8 cellular contexts compared by ENCODE assay signal in the genomic region with DNA sequence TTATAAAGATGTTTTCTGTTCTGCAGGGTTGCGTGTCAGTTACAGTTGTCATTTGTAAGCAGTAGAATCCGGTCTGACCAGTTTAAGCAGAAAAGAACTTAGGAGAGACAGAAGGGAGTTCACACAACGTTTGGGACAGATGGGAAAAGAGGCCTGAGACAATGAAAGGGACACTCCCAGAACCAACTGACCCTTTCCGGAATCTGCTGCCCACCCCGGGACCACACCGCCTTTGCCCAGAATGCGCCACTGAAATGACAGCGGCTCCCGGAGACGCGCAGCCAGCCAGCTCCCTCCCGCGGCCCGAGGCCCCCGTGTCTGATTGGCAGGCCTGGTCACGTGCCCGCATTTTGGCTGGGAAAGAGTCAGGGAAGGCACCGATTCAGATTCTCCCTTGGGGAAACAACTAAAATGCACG.
DNase-seq lines count a peak whose midpoint lies in the region; ATAC-seq and TF ChIP-seq lines count a peak whose summit lies in the region.

No MANE protein-coding gene starts in this region.

- peaks cover 8% of the 10 kb centered on the region for H3K4me1 ChIP-seq in Panc1 (ENCODE audit: control insufficient read depth, insufficient read depth, low read length)

- BruUV-seq in Panc1 (replicated peaks; lab: Mats Ljungman, UMichigan), result no TSS peak

- H3K27me3 Mint-ChIP-seq in stimulated activated naive CD8-positive, alpha-beta T cell treated with anti-CD3 and anti-CD28 coated beads, Interleukin-15, amount 100 ng/mL, for 72 hours, result peaks cover 8% of the 10 kb centered on the region

- H3K79me2 ChIP-seq in neural cell (replicated peaks; ENCODE audit: insufficient read depth, low read length), result no peaks in the 10 kb centered on the region

- H3K27me3 ChIP-seq in Panc1 (ENCODE audit: control insufficient read depth, insufficient read depth, low read length) (no peaks in the 10 kb centered on the region), neural cell (ENCODE audit: insufficient read depth, low read depth, low read length) (no peaks in the 10 kb centered on the region)

- peak overlapping the region; percentile 77 to 84 for H3K4me3 Mint-ChIP-seq in stimulated activated naive CD8-positive, alpha-beta T cell treated with anti-CD3 and anti-CD28 coated beads, Interleukin-15, amount 100 ng/mL, for 72 hours

- H3K9me3 ChIP-seq in Panc1 (ENCODE audit: control insufficient read depth, insufficient read depth, low read depth, low read length), result no peaks in the 10 kb centered on the region
- H3K9me3 ChIP-seq in neural cell (ENCODE audit: low read length), result no peaks in the 10 kb centered on the region

- intact Hi-C loops in Panc1 (cut with micrococcal nuclease; ENCODE audit: unreplicated experiment), result no loop called here

- H3K27ac ChIP-seq in Panc1 (ENCODE audit: low read length), result 0 out of 2 replicates have a peak overlapping the region, but pooled peaks have one; percentile 5
- no peak overlapping the region for H3K27ac ChIP-seq in neural cell (ENCODE audit: low read length)

- H3K4me1 Mint-ChIP-seq in stimulated activated naive CD8-positive, alpha-beta T cell treated with anti-CD3 and anti-CD28 coated beads, Interleukin-15, amount 100 ng/mL, for 72 hours, result peaks cover 11% of the 10 kb centered on the region

- peak; percentile 88 for ATAC-seq in Panc1
- peak; percentile 89 for ATAC-seq in stimulated activated naive CD8-positive, alpha-beta T cell treated with anti-CD3 and anti-CD28 coated beads, Interleukin-15, amount 100 ng/mL, for 72 hours
- no peak for ATAC-seq in GM21528 (IDR thresholded peaks at IDR 0.05; ENCODE audit: low FRiP score, unreplicated experiment)

- H3F3A ChIP-seq in neural cell (ENCODE audit: insufficient read depth, low read length, poor library complexity, severe bottlenecking), result no peaks in the 10 kb centered on the region

- peak overlapping the region; percentile 50 to 66 for H3K27ac Mint-ChIP-seq in stimulated activated naive CD8-positive, alpha-beta T cell treated with anti-CD3 and anti-CD28 coated beads, Interleukin-15, amount 100 ng/mL, for 72 hours

- TF ChIP-seq RAD21 in neural cell (conservative IDR thresholded peaks at IDR 0.05), result no peak

- peaks cover 4 to 5% of the 10 kb centered on the region in 2 donors for H3K9me3 Mint-ChIP-seq in stimulated activated naive CD8-positive, alpha-beta T cell treated with anti-CD3 and anti-CD28 coated beads, Interleukin-15, amount 100 ng/mL, for 72 hours

- no peaks in the 10 kb centered on the region for H3K9me2 ChIP-seq in neural cell (ENCODE audit: insufficient read depth, low read length)

- CTCF ChIA-PET in Panc1 (lab: Charles Lee), result interaction anchor here (0.6 kb wide), 1 partner anchor 278 kb away, joined by 3 read pairs; no protein-coding TSS in a partner anchor

- no peak overlapping the region for H2AFZ ChIP-seq in neural cell (ENCODE audit: low read depth, low read length)

- H3K36me3 ChIP-seq in Panc1 (ENCODE audit: control insufficient read depth, insufficient read depth, low read length) (no peaks in the 10 kb centered on the region), neural cell (ENCODE audit: insufficient read depth, low read length) (no peaks in the 10 kb centered on the region)

- H3K4me2 ChIP-seq in neural cell (ENCODE audit: low read length), result no peak overlapping the region

- POLR2A ChIA-PET in Panc1 (lab: Charles Lee), result no interaction called here

- in situ Hi-C loops in Panc1 (cut with HindIII; ENCODE audit: low pct_unique_long_range_greater_than_20kb, low sequenced_read_pairs), result no loop called here

- no peaks in the 10 kb centered on the region for H4K20me1 ChIP-seq in neural cell (ENCODE audit: insufficient read depth)

- H3K4me3 ChIP-seq in GM12875 (ENCODE audit: low read depth, low read length), result peak overlapping the region; percentile 48
- peak overlapping the region; percentile 32 to 63 for H3K4me3 ChIP-seq in Panc1 (ENCODE audit: low read depth in 2 of 2, low read length in 2 of 2)
- peak overlapping the region; percentile 42 to 48 for H3K4me3 ChIP-seq in foreskin fibroblast (ENCODE audit: low read depth in 1 of 2, low read length in 2 of 2)
- peak overlapping the region; percentile 45 for H3K4me3 ChIP-seq in neural cell (ENCODE audit: low read length)

- TF ChIP-seq CTCF in GM12875 (IDR thresholded peaks at IDR 0.05; ENCODE audit: borderline replicate concordance, insufficient read depth, low read depth, low read length) (no peak), Panc1 (IDR thresholded peaks at IDR 0.05) (no peak), foreskin fibroblast (IDR thresholded peaks at IDR 0.05; ENCODE audit: low read depth, low read length) (no peak), neural cell (IDR thresholded peaks at IDR 0.05; ENCODE audit: poor library complexity, severe bottlenecking) (no peak)

- DNase-seq in HK-2 (ENCODE audit: unreplicated experiment) (peak; percentile 45), Panc1 (ENCODE audit: low read depth, low spot score) (no peak), activated gamma-delta T cell (lab: John Stamatoyannopoulos, UW) (peak; percentile 31), foreskin fibroblast (peak; percentile 16 to 66)
- DNase-seq in stimulated activated naive CD8-positive, alpha-beta T cell treated with anti-CD3 and anti-CD28 coated beads, Interleukin-15, amount 100 ng/mL, for 72 hours, result peak; percentile 50 to 59

- no peak for TF ChIP-seq EP300 in neural cell (conservative IDR thresholded peaks at IDR 0.05; ENCODE audit: poor library complexity, severe bottlenecking)

- no peak overlapping the region for H3K9ac ChIP-seq in neural cell (ENCODE audit: low read length)

TF ChIP-seq in neural cell, 6 proteins besides CTCF, POLR2A, EP300 and RAD21:
- no peak for TF ChIP-seq SMC3 (conservative IDR thresholded peaks at IDR 0.05; ENCODE audit: poor library complexity)
- TF ChIP-seq MXI1 (conservative IDR thresholded peaks at IDR 0.05; ENCODE audit: poor library complexity, severe bottlenecking), result no peak
- no peak for TF ChIP-seq EZH2 (IDR thresholded peaks at IDR 0.05; ENCODE audit: borderline replicate concordance, insufficient read depth, low read length, poor library complexity, severe bottlenecking)
- TF ChIP-seq POLR2AphosphoS5 (IDR thresholded peaks at IDR 0.05), result no peak
- no peak for TF ChIP-seq TAF1 (IDR thresholded peaks at IDR 0.05; ENCODE audit: low read depth)
- TF ChIP-seq, protein P1, sequence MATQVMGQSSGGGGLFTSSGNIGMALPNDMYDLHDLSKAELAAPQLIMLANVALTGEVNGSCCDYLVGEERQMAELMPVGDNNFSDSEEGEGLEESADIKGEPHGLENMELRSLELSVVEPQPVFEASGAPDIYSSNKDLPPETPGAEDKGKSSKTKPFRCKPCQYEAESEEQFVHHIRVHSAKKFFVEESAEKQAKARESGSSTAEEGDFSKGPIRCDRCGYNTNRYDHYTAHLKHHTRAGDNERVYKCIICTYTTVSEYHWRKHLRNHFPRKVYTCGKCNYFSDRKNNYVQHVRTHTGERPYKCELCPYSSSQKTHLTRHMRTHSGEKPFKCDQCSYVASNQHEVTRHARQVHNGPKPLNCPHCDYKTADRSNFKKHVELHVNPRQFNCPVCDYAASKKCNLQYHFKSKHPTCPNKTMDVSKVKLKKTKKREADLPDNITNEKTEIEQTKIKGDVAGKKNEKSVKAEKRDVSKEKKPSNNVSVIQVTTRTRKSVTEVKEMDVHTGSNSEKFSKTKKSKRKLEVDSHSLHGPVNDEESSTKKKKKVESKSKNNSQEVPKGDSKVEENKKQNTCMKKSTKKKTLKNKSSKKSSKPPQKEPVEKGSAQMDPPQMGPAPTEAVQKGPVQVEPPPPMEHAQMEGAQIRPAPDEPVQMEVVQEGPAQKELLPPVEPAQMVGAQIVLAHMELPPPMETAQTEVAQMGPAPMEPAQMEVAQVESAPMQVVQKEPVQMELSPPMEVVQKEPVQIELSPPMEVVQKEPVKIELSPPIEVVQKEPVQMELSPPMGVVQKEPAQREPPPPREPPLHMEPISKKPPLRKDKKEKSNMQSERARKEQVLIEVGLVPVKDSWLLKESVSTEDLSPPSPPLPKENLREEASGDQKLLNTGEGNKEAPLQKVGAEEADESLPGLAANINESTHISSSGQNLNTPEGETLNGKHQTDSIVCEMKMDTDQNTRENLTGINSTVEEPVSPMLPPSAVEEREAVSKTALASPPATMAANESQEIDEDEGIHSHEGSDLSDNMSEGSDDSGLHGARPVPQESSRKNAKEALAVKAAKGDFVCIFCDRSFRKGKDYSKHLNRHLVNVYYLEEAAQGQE (IDR thresholded peaks at IDR 0.05; ENCODE audit: borderline replicate concordance), result no peak
